1 cellular context compared by ENCODE assay signal in genomic region chr19:10602330-10603083, GRCh38.
TF ChIP-seq lines count a peak whose summit lies in the region.

No MANE protein-coding gene starts in this region.

TF ChIP-seq in HepG2, 621 proteins besides CTCF, POLR2A, EP300 and RAD21 (continued from another document and continues in another):
- TF ChIP-seq, protein P1, sequence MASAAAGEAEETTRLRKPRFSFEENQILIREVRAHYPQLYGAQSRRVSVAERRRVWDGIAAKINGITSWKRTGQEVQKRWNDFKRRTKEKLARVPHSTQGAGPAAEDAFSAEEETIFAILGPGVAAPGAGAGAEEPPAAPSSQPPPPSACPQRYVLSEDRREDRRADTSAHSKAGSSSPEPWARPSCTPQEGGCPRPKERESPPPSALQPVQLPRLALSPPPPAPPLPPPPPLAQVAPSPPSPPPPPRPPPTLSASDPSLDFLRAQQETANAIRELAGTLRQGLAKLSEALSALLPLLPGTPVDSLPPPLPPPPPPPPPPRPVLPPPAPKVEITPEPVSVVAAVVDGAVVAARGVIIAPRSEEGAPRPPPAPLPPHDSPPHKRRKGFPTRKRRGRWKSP (CRISPR knock-in tag; IDR thresholded peaks at IDR 0.05): no peak
- no peak for TF ChIP-seq ZFP36 (IDR thresholded peaks at IDR 0.05; ENCODE audit: borderline replicate concordance, low read depth, low read length, partially characterized antibody)
- TF ChIP-seq, protein P2, sequence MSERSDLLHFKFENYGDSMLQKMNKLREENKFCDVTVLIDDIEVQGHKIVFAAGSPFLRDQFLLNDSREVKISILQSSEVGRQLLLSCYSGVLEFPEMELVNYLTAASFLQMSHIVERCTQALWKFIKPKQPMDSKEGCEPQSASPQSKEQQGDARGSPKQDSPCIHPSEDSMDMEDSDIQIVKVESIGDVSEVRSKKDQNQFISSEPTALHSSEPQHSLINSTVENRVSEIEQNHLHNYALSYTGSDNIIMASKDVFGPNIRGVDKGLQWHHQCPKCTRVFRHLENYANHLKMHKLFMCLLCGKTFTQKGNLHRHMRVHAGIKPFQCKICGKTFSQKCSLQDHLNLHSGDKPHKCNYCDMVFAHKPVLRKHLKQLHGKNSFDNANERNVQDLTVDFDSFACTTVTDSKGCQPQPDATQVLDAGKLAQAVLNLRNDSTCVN (CRISPR knock-in tag; IDR thresholded peaks at IDR 0.05; ENCODE audit: borderline replicate concordance): no peak
- TF ChIP-seq SMAD9 (CRISPR knock-in tag; IDR thresholded peaks at IDR 0.05): no peak
- TF ChIP-seq ZNF562 (CRISPR knock-in tag; IDR thresholded peaks at IDR 0.05; ENCODE audit: borderline replicate concordance): no peak
- TF ChIP-seq, protein P3, sequence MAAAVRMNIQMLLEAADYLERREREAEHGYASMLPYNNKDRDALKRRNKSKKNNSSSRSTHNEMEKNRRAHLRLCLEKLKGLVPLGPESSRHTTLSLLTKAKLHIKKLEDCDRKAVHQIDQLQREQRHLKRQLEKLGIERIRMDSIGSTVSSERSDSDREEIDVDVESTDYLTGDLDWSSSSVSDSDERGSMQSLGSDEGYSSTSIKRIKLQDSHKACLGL (CRISPR knock-in tag; IDR thresholded peaks at IDR 0.05): no peak
- TF ChIP-seq, protein P4, sequence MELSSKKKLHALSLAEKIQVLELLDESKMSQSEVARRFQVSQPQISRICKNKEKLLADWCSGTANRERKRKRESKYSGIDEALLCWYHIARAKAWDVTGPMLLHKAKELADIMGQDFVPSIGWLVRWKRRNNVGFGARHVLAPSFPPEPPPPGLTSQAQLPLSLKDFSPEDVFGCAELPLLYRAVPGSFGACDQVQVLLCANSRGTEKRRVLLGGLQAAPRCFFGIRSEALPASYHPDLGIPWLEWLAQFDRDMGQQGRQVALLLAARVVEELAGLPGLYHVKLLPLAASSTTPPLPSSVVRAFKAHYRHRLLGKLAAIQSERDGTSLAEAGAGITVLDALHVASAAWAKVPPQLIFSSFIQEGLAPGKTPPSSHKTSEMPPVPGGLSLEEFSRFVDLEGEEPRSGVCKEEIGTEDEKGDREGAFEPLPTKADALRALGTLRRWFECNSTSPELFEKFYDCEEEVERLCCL (CRISPR knock-in tag; IDR thresholded peaks at IDR 0.05; ENCODE audit: borderline replicate concordance): no peak
- 0 out of 2 replicates have a peak, but pooled peaks have one; percentile 30 for TF ChIP-seq ZNF816 (CRISPR knock-in tag; IDR thresholded peaks at IDR 0.05; ENCODE audit: borderline replicate concordance)
- TF ChIP-seq SP2 (CRISPR knock-in tag; IDR thresholded peaks at IDR 0.05): no peak
- TF ChIP-seq THYN1 (CRISPR knock-in tag; IDR thresholded peaks at IDR 0.05; ENCODE audit: borderline replicate concordance, low read depth): no peak
- TF ChIP-seq TCF12 (IDR thresholded peaks at IDR 0.05): no peak
- TF ChIP-seq TCF12 (CRISPR knock-in tag; IDR thresholded peaks at IDR 0.05): no peak
- no peak for TF ChIP-seq NR1H2 (CRISPR knock-in tag; IDR thresholded peaks at IDR 0.05; ENCODE audit: borderline replicate concordance, low read depth)
- 0 out of 2 replicates have a peak, but pooled peaks have one; percentile 59 for TF ChIP-seq ZNF850 (CRISPR knock-in tag; conservative IDR thresholded peaks at IDR 0.05)
- no peak for TF ChIP-seq ELF1 (CRISPR knock-in tag; IDR thresholded peaks at IDR 0.05)
- 0 out of 2 replicates have a peak, but pooled peaks have one; percentile 27 for TF ChIP-seq E2F2 (CRISPR knock-in tag; IDR thresholded peaks at IDR 0.05; ENCODE audit: borderline replicate concordance)
- TF ChIP-seq NFRKB (IDR thresholded peaks at IDR 0.05): no peak
- TF ChIP-seq TERF1 (CRISPR knock-in tag; IDR thresholded peaks at IDR 0.05): no peak
- TF ChIP-seq AFF4 (CRISPR knock-in tag; IDR thresholded peaks at IDR 0.05): no peak
- peak; percentile 22; the same call in 1 of the 2 replicates for TF ChIP-seq TAF1 (CRISPR knock-in tag; IDR thresholded peaks at IDR 0.05)
- TF ChIP-seq ATF3 (CRISPR knock-in tag; IDR thresholded peaks at IDR 0.05): no peak
- TF ChIP-seq ZNF451 (CRISPR knock-in tag; IDR thresholded peaks at IDR 0.05): peak; percentile 75; the same call in 1 of the 2 replicates
- no peak for TF ChIP-seq SALL2 (CRISPR knock-in tag; IDR thresholded peaks at IDR 0.05)
- TF ChIP-seq, protein P5, sequence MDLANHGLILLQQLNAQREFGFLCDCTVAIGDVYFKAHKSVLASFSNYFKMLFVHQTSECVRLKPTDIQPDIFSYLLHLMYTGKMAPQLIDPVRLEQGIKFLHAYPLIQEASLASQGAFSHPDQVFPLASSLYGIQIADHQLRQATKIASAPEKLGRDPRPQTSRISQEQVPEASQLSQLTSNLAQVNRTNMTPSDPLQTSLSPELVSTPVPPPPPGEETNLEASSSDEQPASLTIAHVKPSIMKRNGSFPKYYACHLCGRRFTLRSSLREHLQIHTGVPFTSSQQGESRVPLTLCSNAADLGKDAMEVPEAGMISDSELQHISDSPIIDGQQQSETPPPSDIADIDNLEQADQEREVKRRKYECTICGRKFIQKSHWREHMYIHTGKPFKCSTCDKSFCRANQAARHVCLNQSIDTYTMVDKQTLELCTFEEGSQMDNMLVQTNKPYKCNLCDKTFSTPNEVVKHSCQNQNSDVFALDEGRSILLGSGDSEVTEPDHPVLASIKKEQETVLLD (CRISPR knock-in tag; IDR thresholded peaks at IDR 0.05; ENCODE audit: low read depth): no peak
- TF ChIP-seq ATF7 (IDR thresholded peaks at IDR 0.05): no peak
- no peak for TF ChIP-seq ATF7 (CRISPR knock-in tag; IDR thresholded peaks at IDR 0.05)
- TF ChIP-seq, protein P6, sequence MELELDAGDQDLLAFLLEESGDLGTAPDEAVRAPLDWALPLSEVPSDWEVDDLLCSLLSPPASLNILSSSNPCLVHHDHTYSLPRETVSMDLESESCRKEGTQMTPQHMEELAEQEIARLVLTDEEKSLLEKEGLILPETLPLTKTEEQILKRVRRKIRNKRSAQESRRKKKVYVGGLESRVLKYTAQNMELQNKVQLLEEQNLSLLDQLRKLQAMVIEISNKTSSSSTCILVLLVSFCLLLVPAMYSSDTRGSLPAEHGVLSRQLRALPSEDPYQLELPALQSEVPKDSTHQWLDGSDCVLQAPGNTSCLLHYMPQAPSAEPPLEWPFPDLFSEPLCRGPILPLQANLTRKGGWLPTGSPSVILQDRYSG (CRISPR knock-in tag; IDR thresholded peaks at IDR 0.05): no peak
- no peak for TF ChIP-seq ZNF747 (CRISPR knock-in tag; IDR thresholded peaks at IDR 0.05; ENCODE audit: borderline replicate concordance)
- 0 out of 2 replicates have a peak, but pooled peaks have one; percentile 21 for TF ChIP-seq CBFB (CRISPR knock-in tag; IDR thresholded peaks at IDR 0.05)
- TF ChIP-seq ZNF709 (CRISPR knock-in tag; IDR thresholded peaks at IDR 0.05): no peak
- TF ChIP-seq, protein P7, sequence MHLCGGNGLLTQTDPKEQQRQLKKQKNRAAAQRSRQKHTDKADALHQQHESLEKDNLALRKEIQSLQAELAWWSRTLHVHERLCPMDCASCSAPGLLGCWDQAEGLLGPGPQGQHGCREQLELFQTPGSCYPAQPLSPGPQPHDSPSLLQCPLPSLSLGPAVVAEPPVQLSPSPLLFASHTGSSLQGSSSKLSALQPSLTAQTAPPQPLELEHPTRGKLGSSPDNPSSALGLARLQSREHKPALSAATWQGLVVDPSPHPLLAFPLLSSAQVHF (CRISPR knock-in tag; IDR thresholded peaks at IDR 0.05): no peak
- TF ChIP-seq JUN (CRISPR knock-in tag; IDR thresholded peaks at IDR 0.05): no peak
- no peak; the same call in 1 of the 2 replicates for TF ChIP-seq ZNF234 (CRISPR knock-in tag; conservative IDR thresholded peaks at IDR 0.05)
- TF ChIP-seq, protein P8, sequence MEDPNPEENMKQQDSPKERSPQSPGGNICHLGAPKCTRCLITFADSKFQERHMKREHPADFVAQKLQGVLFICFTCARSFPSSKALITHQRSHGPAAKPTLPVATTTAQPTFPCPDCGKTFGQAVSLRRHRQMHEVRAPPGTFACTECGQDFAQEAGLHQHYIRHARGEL (CRISPR knock-in tag; IDR thresholded peaks at IDR 0.05): no peak
- 0 out of 2 replicates have a peak, but pooled peaks have one; percentile 15 for TF ChIP-seq SPEN (CRISPR knock-in tag; IDR thresholded peaks at IDR 0.05; ENCODE audit: low read depth)
- TF ChIP-seq ZNF7 (CRISPR knock-in tag; IDR thresholded peaks at IDR 0.05): no peak
- TF ChIP-seq ZSCAN31 (CRISPR knock-in tag; IDR thresholded peaks at IDR 0.05; ENCODE audit: low read depth): no peak
- no peak for TF ChIP-seq ZBTB8A (CRISPR knock-in tag; IDR thresholded peaks at IDR 0.05; ENCODE audit: borderline replicate concordance, low read depth)
- TF ChIP-seq, protein P9, sequence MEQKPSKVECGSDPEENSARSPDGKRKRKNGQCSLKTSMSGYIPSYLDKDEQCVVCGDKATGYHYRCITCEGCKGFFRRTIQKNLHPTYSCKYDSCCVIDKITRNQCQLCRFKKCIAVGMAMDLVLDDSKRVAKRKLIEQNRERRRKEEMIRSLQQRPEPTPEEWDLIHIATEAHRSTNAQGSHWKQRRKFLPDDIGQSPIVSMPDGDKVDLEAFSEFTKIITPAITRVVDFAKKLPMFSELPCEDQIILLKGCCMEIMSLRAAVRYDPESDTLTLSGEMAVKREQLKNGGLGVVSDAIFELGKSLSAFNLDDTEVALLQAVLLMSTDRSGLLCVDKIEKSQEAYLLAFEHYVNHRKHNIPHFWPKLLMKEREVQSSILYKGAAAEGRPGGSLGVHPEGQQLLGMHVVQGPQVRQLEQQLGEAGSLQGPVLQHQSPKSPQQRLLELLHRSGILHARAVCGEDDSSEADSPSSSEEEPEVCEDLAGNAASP (CRISPR knock-in tag; IDR thresholded peaks at IDR 0.05; ENCODE audit: borderline replicate concordance): no peak
- peak; percentile 49; the same call in 1 of the 2 replicates for TF ChIP-seq ZNF441 (CRISPR knock-in tag; IDR thresholded peaks at IDR 0.05; ENCODE audit: borderline replicate concordance)
- TF ChIP-seq, protein P10, sequence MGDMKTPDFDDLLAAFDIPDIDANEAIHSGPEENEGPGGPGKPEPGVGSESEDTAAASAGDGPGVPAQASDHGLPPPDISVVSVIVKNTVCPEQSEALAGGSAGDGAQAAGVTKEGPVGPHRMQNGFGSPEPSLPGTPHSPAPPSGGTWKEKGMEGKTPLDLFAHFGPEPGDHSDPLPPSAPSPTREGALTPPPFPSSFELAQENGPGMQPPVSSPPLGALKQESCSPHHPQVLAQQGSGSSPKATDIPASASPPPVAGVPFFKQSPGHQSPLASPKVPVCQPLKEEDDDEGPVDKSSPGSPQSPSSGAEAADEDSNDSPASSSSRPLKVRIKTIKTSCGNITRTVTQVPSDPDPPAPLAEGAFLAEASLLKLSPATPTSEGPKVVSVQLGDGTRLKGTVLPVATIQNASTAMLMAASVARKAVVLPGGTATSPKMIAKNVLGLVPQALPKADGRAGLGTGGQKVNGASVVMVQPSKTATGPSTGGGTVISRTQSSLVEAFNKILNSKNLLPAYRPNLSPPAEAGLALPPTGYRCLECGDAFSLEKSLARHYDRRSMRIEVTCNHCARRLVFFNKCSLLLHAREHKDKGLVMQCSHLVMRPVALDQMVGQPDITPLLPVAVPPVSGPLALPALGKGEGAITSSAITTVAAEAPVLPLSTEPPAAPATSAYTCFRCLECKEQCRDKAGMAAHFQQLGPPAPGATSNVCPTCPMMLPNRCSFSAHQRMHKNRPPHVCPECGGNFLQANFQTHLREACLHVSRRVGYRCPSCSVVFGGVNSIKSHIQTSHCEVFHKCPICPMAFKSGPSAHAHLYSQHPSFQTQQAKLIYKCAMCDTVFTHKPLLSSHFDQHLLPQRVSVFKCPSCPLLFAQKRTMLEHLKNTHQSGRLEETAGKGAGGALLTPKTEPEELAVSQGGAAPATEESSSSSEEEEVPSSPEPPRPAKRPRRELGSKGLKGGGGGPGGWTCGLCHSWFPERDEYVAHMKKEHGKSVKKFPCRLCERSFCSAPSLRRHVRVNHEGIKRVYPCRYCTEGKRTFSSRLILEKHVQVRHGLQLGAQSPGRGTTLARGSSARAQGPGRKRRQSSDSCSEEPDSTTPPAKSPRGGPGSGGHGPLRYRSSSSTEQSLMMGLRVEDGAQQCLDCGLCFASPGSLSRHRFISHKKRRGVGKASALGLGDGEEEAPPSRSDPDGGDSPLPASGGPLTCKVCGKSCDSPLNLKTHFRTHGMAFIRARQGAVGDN (CRISPR knock-in tag; IDR thresholded peaks at IDR 0.05): peak; percentile 61; the same call in 1 of the 2 replicates
- TF ChIP-seq ZNF30 (CRISPR knock-in tag; IDR thresholded peaks at IDR 0.05): no peak
